8 cellular contexts compared by ENCODE assay signal in the genomic region with DNA sequence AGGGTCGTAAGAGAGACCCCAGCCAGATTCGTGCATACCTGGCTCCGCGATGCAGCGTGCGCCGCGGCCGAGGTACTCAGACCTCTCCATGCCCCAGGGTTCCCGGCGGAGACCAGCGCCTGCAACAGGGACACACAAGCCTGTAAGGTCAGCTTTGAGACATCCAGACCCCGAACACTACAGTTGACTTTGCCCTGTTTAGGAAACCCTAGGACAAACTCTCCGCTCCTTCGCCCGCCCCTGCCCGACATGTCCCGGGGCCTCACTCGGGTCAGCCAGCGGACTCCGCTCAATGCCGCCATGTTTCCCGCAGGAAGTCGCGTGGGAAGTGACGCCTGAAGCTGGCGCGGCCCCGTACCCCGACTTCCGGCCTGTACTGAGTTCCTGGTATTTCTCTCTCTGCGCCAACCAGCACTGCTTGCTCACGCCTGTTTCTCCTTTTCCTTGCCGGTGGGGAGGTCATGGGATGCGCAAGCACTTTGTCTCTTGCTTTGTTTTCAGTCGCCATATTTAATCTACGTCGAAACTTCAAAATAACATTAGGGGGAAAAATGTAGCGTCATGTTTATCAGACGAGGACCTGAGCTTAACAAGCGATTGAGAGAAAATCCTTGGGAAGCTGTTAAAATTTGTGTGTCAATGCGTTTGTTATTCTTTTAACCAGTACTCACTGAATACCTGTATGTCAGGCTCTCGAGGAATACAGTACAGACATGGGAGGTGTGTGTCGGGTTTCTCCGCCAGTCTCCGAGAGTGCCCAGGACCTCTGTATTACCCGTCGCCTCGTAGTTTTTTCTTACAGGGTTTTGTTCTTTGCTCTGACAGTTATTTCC. TPM values are rescaled to one million over a fixed set of nuclear protein-coding genes. Genes with fewer than 3 reads are reported as not detected.
DNase-seq lines count a peak whose midpoint lies in the region; ATAC-seq and TF ChIP-seq lines count a peak whose summit lies in the region.

A gene (minus strand): TSS at position 330 of the 833 bp plus-strand sequence. CDS start 28 bp downstream, at position 302.

- CTCF ChIA-PET in IMR-90 (lab: Yijun Ruan, JAX), result no interaction called here

- H3K9me3 ChIP-seq in IMR-90 (ENCODE audit: control insufficient read depth, insufficient read depth, low read length), result no peaks in the 10 kb centered on the region
- no peaks in the 10 kb centered on the region for H3K9me3 ChIP-seq in mucosa of descending colon

- WGBS in IMR-90 (ENCODE audit: extremely low coverage in 2 of 2, insufficient read length in 1 of 2), 2 experiments, result 15% methylated on average over 28 of the region's 49 CpGs; no CpG with 5 or more reads in 1 of the 2 experiments

- peak within 1 kb of the TSS; percentile 90 for H3K4ac ChIP-seq in IMR-90 (ENCODE audit: low read depth, low read length)

- H3K23ac ChIP-seq in IMR-90 (ENCODE audit: low read depth, low read length), result peak within 1 kb of the TSS; percentile 97

- H4K5ac ChIP-seq in IMR-90 (ENCODE audit: low read depth, low read length), result peak within 1 kb of the TSS; percentile 98

- H4K91ac ChIP-seq in IMR-90 (ENCODE audit: insufficient read depth, low read depth, low read length), result peak within 1 kb of the TSS; percentile 62

- TF ChIP-seq POLR2A in IMR-90 (IDR thresholded peaks at IDR 0.05; ENCODE audit: low read depth, low read length), result peak; percentile 91

- peak within 1 kb of the TSS; percentile 83 to 98 for H4K8ac ChIP-seq in IMR-90 (ENCODE audit: low read depth in 2 of 2, low read length in 2 of 2)

- H2AFZ ChIP-seq in IMR-90 (replicated peaks; ENCODE audit: low read length, poor library complexity), result peak within 1 kb of the TSS; percentile 96

- peak within 1 kb of the TSS; percentile 43; the same call in 1 of the 2 replicates for H3K18ac ChIP-seq in IMR-90 (ENCODE audit: low read depth, low read length)

- DNase-seq in D341Med (ENCODE audit: low spot score) (peak; percentile 93), IMR-90 (peak; percentile 94), OCI-M1 (lab: John Stamatoyannopoulos, UW) (peak; percentile 97), activated T-cell treated with anti-CD3 and anti-CD28 coated beads for 4 hours (peak; percentile 88), epithelial cell of esophagus (ENCODE audit: low read depth) (peak; percentile 95), mucosa of descending colon (peak; percentile 94 to 97 (median 94))
- DNase-seq in stimulated activated CD8-positive, alpha-beta memory T cell treated with anti-CD3 and anti-CD28 coated beads, Interleukin-4, amount 100 ng/mL, for 24 hours (ENCODE audit: low read depth), result peak; percentile 88

- TF ChIP-seq RAD21 in IMR-90 (IDR thresholded peaks at IDR 0.05; ENCODE audit: low read length), result no peak

- POLR2A ChIA-PET in IMR-90 (lab: Charles Lee; ENCODE audit: unreplicated experiment), result interaction anchor here (1.4 kb wide), 1 partner anchor 13 kb away, joined by 3 read pairs; no protein-coding TSS in a partner anchor

- dilution Hi-C loops in IMR-90 (cut with HindIII; ENCODE audit: low sequenced_read_pairs, unreplicated experiment), result no loop called here

- peak within 1 kb of the TSS; percentile 100 for H3K4me2 ChIP-seq in IMR-90 (ENCODE audit: low read depth, low read length)

- ATAC-seq in GM21515 (IDR thresholded peaks at IDR 0.05; ENCODE audit: unreplicated experiment) (peak; percentile 71), IMR-90 (ENCODE audit: low read depth) (peak; percentile 95), mucosa of descending colon (peak; percentile 99)

- peak within 1 kb of the TSS; percentile 96 for H3K14ac ChIP-seq in IMR-90 (replicated peaks; ENCODE audit: low read depth, low read length)

- H2BK120ac ChIP-seq in IMR-90 (ENCODE audit: low read depth, low read length), result peak within 1 kb of the TSS; percentile 31; the same call in 1 of the 2 replicates

- H2BK15ac ChIP-seq in IMR-90 (ENCODE audit: low read depth, low read length), result no peak within 1 kb of the TSS; the same call in 2 of the 3 replicates

- peaks cover 10 to 30% of the 10 kb centered on the region in 2 experiments for H3K79me1 ChIP-seq in IMR-90 (ENCODE audit: low read depth in 1 of 2, low read length in 2 of 2)

- peaks cover 3% of the 10 kb centered on the region; the same call in 1 of the 2 replicates for H3K4me1 ChIP-seq in IMR-90 (ENCODE audit: control insufficient read depth, insufficient read depth, low read length)
- H3K4me1 ChIP-seq in mucosa of descending colon (ENCODE audit: low read depth), result peaks cover 8% of the 10 kb centered on the region

- peak within 1 kb of the TSS; percentile 93 for H3K9ac ChIP-seq in IMR-90 (ENCODE audit: low read depth, low read length)

- TSS peak; percentile 99 for BruUV-seq in IMR-90 (replicated peaks; lab: Mats Ljungman, UMichigan)

- peaks cover 5% of the 10 kb centered on the region; the same call in 1 of the 2 replicates for H3K9me1 ChIP-seq in IMR-90 (ENCODE audit: insufficient read depth, low read length)

- in situ Hi-C loops in IMR-90 (cut with MboI; ENCODE audit: low sequenced_read_pairs), result no loop called here

- H3K36me3 ChIP-seq in IMR-90 (ENCODE audit: control insufficient read depth, insufficient read depth, low read length), result peaks cover 21% of the 10 kb centered on the region
- peaks cover 6% of the 10 kb centered on the region for H3K36me3 ChIP-seq in mucosa of descending colon (ENCODE audit: low read depth)

- peaks cover 2% of the 10 kb centered on the region; the same call in 1 of the 2 replicates for H4K20me1 ChIP-seq in IMR-90 (ENCODE audit: insufficient read depth, low read length)

- H3K4me3 ChIP-seq in IMR-90 (ENCODE audit: insufficient read depth, low read depth, low read length) (peak within 1 kb of the TSS; percentile 90), epithelial cell of esophagus (ENCODE audit: low read length) (peak within 1 kb of the TSS; percentile 99), mucosa of descending colon (peak within 1 kb of the TSS; percentile 92)

- H2BK5ac ChIP-seq in IMR-90 (ENCODE audit: low read depth, low read length, poor library complexity, severe bottlenecking), result peak within 1 kb of the TSS; percentile 88

- H3K27me3 ChIP-seq in IMR-90 (ENCODE audit: control insufficient read depth, insufficient read depth, low read length), result peaks cover 7% of the 10 kb centered on the region; the same call in 1 of the 2 replicates

- H2AK5ac ChIP-seq in IMR-90 (ENCODE audit: low read depth, low read length), result peak within 1 kb of the TSS; percentile 83

- H2BK20ac ChIP-seq in IMR-90 (ENCODE audit: low read depth, low read length), result no peak within 1 kb of the TSS

- H3K56ac ChIP-seq in IMR-90 (ENCODE audit: extremely low read depth, insufficient read depth, low read length), result peak within 1 kb of the TSS; percentile 87

- TF ChIP-seq CTCF in IMR-90 (conservative IDR thresholded peaks at IDR 0.05; ENCODE audit: low read depth, low read length) (no peak), epithelial cell of esophagus (IDR thresholded peaks at IDR 0.05; ENCODE audit: insufficient read depth, low read depth, low read length, missing control alignments) (no peak), mucosa of descending colon (IDR thresholded peaks at IDR 0.05) (no peak)

- H2AK9ac ChIP-seq in IMR-90 (replicated peaks; ENCODE audit: low read depth, low read length, poor library complexity), result peak within 1 kb of the TSS; percentile 94

- peak within 1 kb of the TSS; percentile 84 for H3K27ac ChIP-seq in IMR-90 (ENCODE audit: insufficient read depth, low read length)

- intact Hi-C loops in IMR-90 (cut with micrococcal nuclease), result no loop called here
- intact Hi-C loops in mucosa of descending colon (cut with DNase I, micrococcal nuclease), result no loop called here

TF ChIP-seq in IMR-90, 13 proteins besides CTCF, POLR2A, EP300 and RAD21:
- TF ChIP-seq FOS (IDR thresholded peaks at IDR 0.05; ENCODE audit: low read depth, low read length) (no peak), CHD1 (IDR thresholded peaks at IDR 0.05; ENCODE audit: low read depth, low read length) (no peak), BHLHE40 (IDR thresholded peaks at IDR 0.05; ENCODE audit: low read depth, low read length) (peak; percentile 27; the same call in 1 of the 2 replicates), NFE2L2 (IDR thresholded peaks at IDR 0.05; ENCODE audit: low read depth, low read length) (0 out of 2 replicates have a peak, but pooled peaks have one; percentile 31), SMC3 (IDR thresholded peaks at IDR 0.05; ENCODE audit: low read depth, low read length) (no peak), CEBPB (IDR thresholded peaks at IDR 0.05; ENCODE audit: low read depth, low read length) (no peak), RCOR1 (IDR thresholded peaks at IDR 0.05; ENCODE audit: insufficient replicate concordance, low read length) (no peak), MXI1 (IDR thresholded peaks at IDR 0.05; ENCODE audit: borderline replicate concordance, low read depth, low read length) (peak; percentile 80), MAFK (IDR thresholded peaks at IDR 0.05; ENCODE audit: low read depth, low read length) (no peak), RFX5 (IDR thresholded peaks at IDR 0.05; ENCODE audit: low read depth, low read length) (no peak), MAZ (IDR thresholded peaks at IDR 0.05; ENCODE audit: borderline replicate concordance, low read depth, low read length) (peak; percentile 61; the same call in 1 of the 2 replicates)
- TF ChIP-seq, protein P1, sequence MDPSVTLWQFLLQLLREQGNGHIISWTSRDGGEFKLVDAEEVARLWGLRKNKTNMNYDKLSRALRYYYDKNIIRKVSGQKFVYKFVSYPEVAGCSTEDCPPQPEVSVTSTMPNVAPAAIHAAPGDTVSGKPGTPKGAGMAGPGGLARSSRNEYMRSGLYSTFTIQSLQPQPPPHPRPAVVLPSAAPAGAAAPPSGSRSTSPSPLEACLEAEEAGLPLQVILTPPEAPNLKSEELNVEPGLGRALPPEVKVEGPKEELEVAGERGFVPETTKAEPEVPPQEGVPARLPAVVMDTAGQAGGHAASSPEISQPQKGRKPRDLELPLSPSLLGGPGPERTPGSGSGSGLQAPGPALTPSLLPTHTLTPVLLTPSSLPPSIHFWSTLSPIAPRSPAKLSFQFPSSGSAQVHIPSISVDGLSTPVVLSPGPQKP (IDR thresholded peaks at IDR 0.05; ENCODE audit: borderline replicate concordance, low read depth, low read length), result no peak
- TF ChIP-seq, protein P2, sequence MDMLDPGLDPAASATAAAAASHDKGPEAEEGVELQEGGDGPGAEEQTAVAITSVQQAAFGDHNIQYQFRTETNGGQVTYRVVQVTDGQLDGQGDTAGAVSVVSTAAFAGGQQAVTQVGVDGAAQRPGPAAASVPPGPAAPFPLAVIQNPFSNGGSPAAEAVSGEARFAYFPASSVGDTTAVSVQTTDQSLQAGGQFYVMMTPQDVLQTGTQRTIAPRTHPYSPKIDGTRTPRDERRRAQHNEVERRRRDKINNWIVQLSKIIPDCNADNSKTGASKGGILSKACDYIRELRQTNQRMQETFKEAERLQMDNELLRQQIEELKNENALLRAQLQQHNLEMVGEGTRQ (IDR thresholded peaks at IDR 0.05; ENCODE audit: low read depth, low read length), result peak; percentile 39; the same call in 1 of the 2 replicates
TF ChIP-seq in IMR-90: peak in this region for 5.

RNA-seq across cellular contexts. Expression of the gene that starts here (rescaled TPM):
- total RNA-seq in IMR-90 (2012; rRNA removed), result 160 and 165 TPM in 2 replicates
- polyA plus RNA-seq in IMR-90 (2012; rRNA removed), result 146 and 151 TPM in 2 replicates
- polyA plus RNA-seq in IMR-90 (2012; cell fraction: cytosol; rRNA removed), result 97.1 and 105 TPM in 2 replicates
- polyA plus RNA-seq in IMR-90 (2012; cell fraction: nucleus; rRNA removed; ENCODE audit: low replicate concordance), result 365 and 494 TPM in 2 replicates
- total RNA-seq in mucosa of descending colon, result 100 to 1,000 TPM; 112 to 128 (median 123) TPM

Comparison
In these comparisons a context has a peak if more than half of its experiments do, and no peak if none do; other contexts are left out.
1. Peak in every context shown above with its lines: DNase-seq, ATAC-seq, H3K4me3 ChIP-seq and H3K27ac ChIP-seq.